7 cellular contexts compared by ENCODE assay signal in genomic region chr11:20353829-20354434, GRCh38. TPM values are rescaled to one million over a fixed set of nuclear protein-coding genes. Genes with fewer than 3 reads are reported as not detected.
A peak's percentile ranks its signal among the peaks of the same experiment; 100 is the strongest.
DNase-seq lines count a peak whose midpoint lies in the region; ATAC-seq and TF ChIP-seq lines count a peak whose summit lies in the region.

No MANE protein-coding gene starts in this region.

- 4 to 15% (median 14%) methylated on average over 6 of the region's 6 CpGs for WGBS in stomach, 5 donors

- peaks cover 5% of the 10 kb centered on the region for H3K4me1 Mint-ChIP-seq in activated naive CD8-positive, alpha-beta T cell treated with anti-CD3 and anti-CD28 coated beads, Interleukin-2, amount 10 ng/mL, durations not matched to agents 7 days and 5 days

- H3K4me1 ChIP-seq in DND-41 (ENCODE audit: insufficient read depth, low read length) = no peaks in the 10 kb centered on the region
- H3K4me1 ChIP-seq in stomach = no peaks in the 10 kb centered on the region

- H3K9me3 ChIP-seq in DND-41 (ENCODE audit: insufficient read depth, low read length, severe bottlenecking) (no peaks in the 10 kb centered on the region), stomach (no peaks in the 10 kb centered on the region)

- no peaks in the 10 kb centered on the region for H3K9me3 Mint-ChIP-seq in activated naive CD8-positive, alpha-beta T cell treated with anti-CD3 and anti-CD28 coated beads, Interleukin-2, amount 10 ng/mL, durations not matched to agents 7 days and 5 days

- H3K36me3 ChIP-seq in DND-41 (ENCODE audit: insufficient read depth, low read length) = no peaks in the 10 kb centered on the region
- H3K36me3 ChIP-seq in stomach = no peaks in the 10 kb centered on the region

- no peaks in the 10 kb centered on the region for H3K36me3 Mint-ChIP-seq in activated naive CD8-positive, alpha-beta T cell treated with anti-CD3 and anti-CD28 coated beads, Interleukin-2, amount 10 ng/mL, durations not matched to agents 7 days and 5 days

- H3K27ac ChIP-seq in DND-41 (ENCODE audit: low read length) (no peak overlapping the region), stomach (no peak overlapping the region)

- TF ChIP-seq EP300 in stomach (IDR thresholded peaks at IDR 0.05) = no peak

- TF ChIP-seq CTCF in DND-41 (IDR thresholded peaks at IDR 0.05; ENCODE audit: borderline replicate concordance, extremely low read depth, low read length, poor library complexity, severe bottlenecking) (peak; percentile 83), GM20000 (IDR thresholded peaks at IDR 0.05; ENCODE audit: extremely low read depth, missing control alignments) (peak; percentile 54), stomach (IDR thresholded peaks at IDR 0.05) (peak in 5 of 7 experiments; percentile 20 to 73 (median 62))

- ATAC-seq in DND-41 (ENCODE audit: insufficient read depth, low read depth) (peak; percentile 45; the same call in 1 of the 3 replicates), HG03280 (IDR thresholded peaks at IDR 0.05; ENCODE audit: unreplicated experiment) (no peak)
- ATAC-seq in activated naive CD8-positive, alpha-beta T cell treated with anti-CD3 and anti-CD28 coated beads, Interleukin-2, amount 10 ng/mL, durations not matched to agents 7 days and 5 days (ENCODE audit: low read depth) = peak; percentile 36

- TF ChIP-seq POLR2A in stomach (IDR thresholded peaks at IDR 0.05) = no peak

- DNase-seq in DND-41 = peak; percentile 25
- DNase-seq in GM20000 (ENCODE audit: low spot score) = peak; percentile 54
- peak; percentile 18 for DNase-seq in NCI-H2029 (lab: John Stamatoyannopoulos, UW)
- no peak for DNase-seq in activated naive CD8-positive, alpha-beta T cell treated with anti-CD3 and anti-CD28 coated beads, Interleukin-2, amount 10 ng/mL, durations not matched to agents 7 days and 5 days
- DNase-seq in hepatic stellate cell (ENCODE audit: low spot score) = peak; percentile 23
- DNase-seq in stomach = peak; percentile 29

- H2AFZ ChIP-seq in DND-41 (ENCODE audit: low read depth, low read length) = no peak overlapping the region

- POLR2A ChIA-PET in activated naive CD8-positive, alpha-beta T cell treated with anti-CD3 and anti-CD28 coated beads, Interleukin-2, amount 10 ng/mL, durations not matched to agents 7 days and 5 days (lab: Charles Lee) = interaction anchor here (1.1 kb wide), 1 partner anchor 10 kb away, joined by 3 read pairs; the partner anchor contains the start of gene HTATIP2

- no peak overlapping the region for H3K9ac ChIP-seq in DND-41 (ENCODE audit: low read depth, low read length)

- H3K27me3 ChIP-seq in DND-41 (ENCODE audit: insufficient read depth, low read length, poor library complexity) (no peaks in the 10 kb centered on the region), stomach (peaks cover 0 to 3% (median 0%) of the 10 kb centered on the region in 3 donors)

- no peaks in the 10 kb centered on the region for H4K20me1 ChIP-seq in DND-41 (ENCODE audit: insufficient read depth, low read length)

- no peak overlapping the region for H3K4me3 Mint-ChIP-seq in activated naive CD8-positive, alpha-beta T cell treated with anti-CD3 and anti-CD28 coated beads, Interleukin-2, amount 10 ng/mL, durations not matched to agents 7 days and 5 days

- intact Hi-C loops in stomach (cut with DNase I; ENCODE audit: low total_unique reads) = loop anchor here (5.0 kb wide), 1 partner anchor 227 kb away; no protein-coding TSS in a partner anchor

- no peak overlapping the region for H3K4me2 ChIP-seq in DND-41 (ENCODE audit: insufficient read depth, low read length)

- H3K27ac Mint-ChIP-seq in activated naive CD8-positive, alpha-beta T cell treated with anti-CD3 and anti-CD28 coated beads, Interleukin-2, amount 10 ng/mL, durations not matched to agents 7 days and 5 days = no peak overlapping the region

- no peaks in the 10 kb centered on the region for H3K79me2 ChIP-seq in DND-41 (ENCODE audit: insufficient read depth, low read length)

- no peak overlapping the region for H3K4me3 ChIP-seq in DND-41 (ENCODE audit: low read depth in 1 of 2, low read length in 2 of 2)
- H3K4me3 ChIP-seq in stomach = no peak overlapping the region

- peaks cover 8% of the 10 kb centered on the region for H3K27me3 Mint-ChIP-seq in activated naive CD8-positive, alpha-beta T cell treated with anti-CD3 and anti-CD28 coated beads, Interleukin-2, amount 10 ng/mL, durations not matched to agents 7 days and 5 days

RNA-seq across cellular contexts. Expression of gene HTATIP2, which starts 9.6 kb away (rescaled TPM):
- 10 to 100 TPM; 46.1 to 50.9 TPM for total RNA-seq in activated naive CD8-positive, alpha-beta T cell treated with anti-CD3 and anti-CD28 coated beads, Interleukin-2, amount 10 ng/mL, durations not matched to agents 7 days and 5 days
- 10 to 100 TPM; 31.2 to 55.3 (median 46.7) TPM for total RNA-seq in stomach
- polyA plus RNA-seq in stomach = 10 to 100 TPM; 37.7 to 86.0 (median 62.7) TPM

RNA-seq across cellular contexts. Expression of gene PRMT3, which starts 33.6 kb away (rescaled TPM):
- total RNA-seq in activated naive CD8-positive, alpha-beta T cell treated with anti-CD3 and anti-CD28 coated beads, Interleukin-2, amount 10 ng/mL, durations not matched to agents 7 days and 5 days = 10 to 100 TPM; 15.8 to 16.2 TPM
- 10 to 100 TPM in 4 of 5 donors, 1 to 10 TPM in 1; 9.0 to 54.5 (median 11.2) TPM for total RNA-seq in stomach
- 1 to 10 TPM; 4.7 to 7.8 (median 7.4) TPM for polyA plus RNA-seq in stomach
